ENCODE assay signal across 18 cellular contexts in genomic region chr12:54010053-54010971, GRCh38. TPM values are rescaled to one million over a fixed set of nuclear protein-coding genes. Genes with fewer than 3 reads are reported as not detected.
DNase-seq lines count a peak whose midpoint lies in the region; ATAC-seq and TF ChIP-seq lines count a peak whose summit lies in the region.
"Had no signal": no experiment of that assay in that cellular context is flagged by ENCODE, and none has a peak within 500 bp of the region (broad histone marks: within the 10 kb centered on the region; RNA-seq: fewer than 3 reads in every experiment).

No MANE protein-coding gene starts in this region.

- H3K4me3 Mint-ChIP-seq in activated naive CD4-positive, alpha-beta T cell treated with anti-CD3 and anti-CD28 coated beads, Interleukin-2, amount 50 U/mL, for 24 hours: peak overlapping the region; percentile 53
- peak overlapping the region; percentile 58 for H3K4me3 Mint-ChIP-seq in activated T-helper 17 cell treated with anti-CD3 and anti-CD28 coated beads, Interleukin-2, amount 50 U/mL, for 72 hours
- H3K4me3 Mint-ChIP-seq in type B pancreatic cell: peak overlapping the region; percentile 86

- no peak for TF ChIP-seq CTCF in type B pancreatic cell (conservative IDR thresholded peaks at IDR 0.05)
- no peak for TF ChIP-seq CTCF in left lung (IDR thresholded peaks at IDR 0.05)

- H3K9me3 ChIP-seq in mesodermal cell (ENCODE audit: control insufficient read depth, low read length) (no peaks in the 10 kb centered on the region), left lung (no peaks in the 10 kb centered on the region)
- H3K9me3 ChIP-seq: heart right ventricle, lower lobe of right lung had no signal

- H3K36me3 Mint-ChIP-seq in activated naive CD4-positive, alpha-beta T cell treated with anti-CD3 and anti-CD28 coated beads, Interleukin-2, amount 50 U/mL, for 24 hours: no peaks in the 10 kb centered on the region
- H3K36me3 Mint-ChIP-seq in activated naive CD4-positive, alpha-beta T cell treated with anti-CD3 and anti-CD28 coated beads, Interleukin-2, amount 50 U/mL, for 72 hours: peaks cover 5 to 7% of the 10 kb centered on the region in 2 donors
- H3K36me3 Mint-ChIP-seq in activated T-helper 17 cell treated with anti-CD3 and anti-CD28 coated beads, Interleukin-2, amount 50 U/mL, for 72 hours (ENCODE audit: low read depth): peaks cover 7% of the 10 kb centered on the region
- H3K36me3 Mint-ChIP-seq in type B pancreatic cell: no peaks in the 10 kb centered on the region

- H3K27me3 ChIP-seq in left lung: peaks cover 89 to 98% of the 10 kb centered on the region in 2 donors

- H3K4me3 ChIP-seq in mesodermal cell (ENCODE audit: extremely low read depth, insufficient read depth, low read length, poor library complexity, severe bottlenecking) (peak overlapping the region; percentile 30), left lung (no peak overlapping the region)
- H3K4me3 ChIP-seq: cardiac muscle cell had no signal

- no peaks in the 10 kb centered on the region for H3K9me3 Mint-ChIP-seq in activated naive CD4-positive, alpha-beta T cell treated with anti-CD3 and anti-CD28 coated beads, Interleukin-2, amount 50 U/mL, for 24 hours
- no peaks in the 10 kb centered on the region for H3K9me3 Mint-ChIP-seq in activated naive CD4-positive, alpha-beta T cell treated with anti-CD3 and anti-CD28 coated beads, Interleukin-2, amount 50 U/mL, for 72 hours
- no peaks in the 10 kb centered on the region for H3K9me3 Mint-ChIP-seq in activated T-helper 17 cell treated with anti-CD3 and anti-CD28 coated beads, Interleukin-2, amount 50 U/mL, for 72 hours
- no peaks in the 10 kb centered on the region for H3K9me3 Mint-ChIP-seq in type B pancreatic cell
- H3K9me3 Mint-ChIP-seq: activated T-helper 2 cell treated with anti-CD3 and anti-CD28 coated beads, Interferon-gamma antibody, Interleukin-2, Interleukin-4, amounts not matched to agents 10 μg/mL and 5 μg/mL and 100 μg/mL, durations not matched to agents 14 hours and 24 hours and 36 hours had no signal

- no peak for ATAC-seq in activated naive CD4-positive, alpha-beta T cell treated with anti-CD3 and anti-CD28 coated beads, Interleukin-2, amount 50 U/mL, for 72 hours
- no peak for ATAC-seq in activated T-helper 17 cell treated with anti-CD3 and anti-CD28 coated beads, Interleukin-2, amount 50 U/mL, for 72 hours (replicated peaks)
- no peak for ATAC-seq in left lung
- ATAC-seq: lower lobe of right lung had no signal

- 14 to 15% methylated on average over 6 to 7 of the region's 10 CpGs for WGBS in mesodermal cell (ENCODE audit: insufficient coverage in 2 of 2), 2 experiments

- H3K27ac ChIP-seq in mesodermal cell (ENCODE audit: low read depth, low read length, severe bottlenecking) (peak overlapping the region; percentile 23), left lung (no peak overlapping the region)
- H3K27ac ChIP-seq: cardiac muscle cell, heart right ventricle, lower lobe of right lung had no signal

- H3K36me3 ChIP-seq in mesodermal cell (ENCODE audit: control insufficient read depth, insufficient read depth, low read length) (no peaks in the 10 kb centered on the region), left lung (no peaks in the 10 kb centered on the region)
- H3K36me3 ChIP-seq: cardiac muscle cell, heart right ventricle, lower lobe of right lung had no signal

- H3K4me1 ChIP-seq in mesodermal cell (ENCODE audit: control insufficient read depth, insufficient read depth, low read length, poor library complexity, severe bottlenecking) (peaks cover 9% of the 10 kb centered on the region), left lung (peaks cover 6 to 33% of the 10 kb centered on the region in 2 donors)

- peaks cover 46% of the 10 kb centered on the region for H3K4me1 Mint-ChIP-seq in activated naive CD4-positive, alpha-beta T cell treated with anti-CD3 and anti-CD28 coated beads, Interleukin-2, amount 50 U/mL, for 24 hours
- peaks cover 13% of the 10 kb centered on the region for H3K4me1 Mint-ChIP-seq in activated T-helper 17 cell treated with anti-CD3 and anti-CD28 coated beads, Interleukin-2, amount 50 U/mL, for 72 hours
- peaks cover 19% of the 10 kb centered on the region for H3K4me1 Mint-ChIP-seq in type B pancreatic cell (ENCODE audit: unreplicated experiment)

- no peak for DNase-seq in activated naive CD4-positive, alpha-beta T cell treated with anti-CD3 and anti-CD28 coated beads, Interleukin-2, amount 50 U/mL, for 72 hours (ENCODE audit: low spot score in 2 of 2)
- no peak for DNase-seq in type B pancreatic cell (ENCODE audit: extremely low spot score, unreplicated experiment)
- no peak for DNase-seq in ACHN
- DNase-seq in left lung: no peak
- DNase-seq in stimulated activated CD4-positive, alpha-beta T cell treated with anti-CD3 and anti-CD28 coated beads, Interleukin-4, amount 100 ng/mL, for 24 hours: no peak
- DNase-seq: activated CD4-positive, alpha-beta T cell treated with anti-CD3 and anti-CD28 coated beads, Interleukin-2, amount 50 U/mL, for 1 hour; heart right ventricle; lower lobe of right lung; NCI-H2171 had no signal

- in situ Hi-C loops in ACHN (cut with HindIII; ENCODE audit: low pct_ligation_motif_present, low pct_unique_long_range_greater_than_20kb, low sequenced_read_pairs): no loop called here

- H3K27me3 Mint-ChIP-seq in activated naive CD4-positive, alpha-beta T cell treated with anti-CD3 and anti-CD28 coated beads, Interleukin-2, amount 50 U/mL, for 24 hours: peaks cover 73% of the 10 kb centered on the region
- H3K27me3 Mint-ChIP-seq in activated T-helper 17 cell treated with anti-CD3 and anti-CD28 coated beads, Interleukin-2, amount 50 U/mL, for 72 hours: peaks cover 79% of the 10 kb centered on the region
- H3K27me3 Mint-ChIP-seq in type B pancreatic cell: peaks cover 99% of the 10 kb centered on the region

- intact Hi-C loops in left lung (cut with DNase I): loop anchor here in 1 of 2 donors (5.0 kb wide), 1 partner anchor 182 kb away; no protein-coding TSS in a partner anchor

- H3K27ac Mint-ChIP-seq in activated naive CD4-positive, alpha-beta T cell treated with anti-CD3 and anti-CD28 coated beads, Interleukin-2, amount 50 U/mL, for 24 hours: no peak overlapping the region
- no peak overlapping the region for H3K27ac Mint-ChIP-seq in activated naive CD4-positive, alpha-beta T cell treated with anti-CD3 and anti-CD28 coated beads, Interleukin-2, amount 50 U/mL, for 72 hours
- no peak overlapping the region for H3K27ac Mint-ChIP-seq in activated T-helper 17 cell treated with anti-CD3 and anti-CD28 coated beads, Interleukin-2, amount 50 U/mL, for 72 hours
- peak overlapping the region; percentile 46 for H3K27ac Mint-ChIP-seq in type B pancreatic cell
- H3K27ac Mint-ChIP-seq: activated T-helper 2 cell treated with anti-CD3 and anti-CD28 coated beads, Interferon-gamma antibody, Interleukin-2, Interleukin-4, amounts not matched to agents 10 μg/mL and 5 μg/mL and 100 μg/mL, durations not matched to agents 14 hours and 24 hours and 36 hours had no signal

RNA-seq across cellular contexts. Expression of gene HOXC8, which starts 1.5 kb away (rescaled TPM):
- total RNA-seq in activated naive CD4-positive, alpha-beta T cell treated with anti-CD3 and anti-CD28 coated beads, Interleukin-2, amount 50 U/mL, for 72 hours: not detected
- not detected for total RNA-seq in activated T-helper 17 cell treated with anti-CD3 and anti-CD28 coated beads, Interleukin-2, amount 50 U/mL, for 72 hours
- 4.0 TPM for polyA plus RNA-seq in mesodermal cell (2013, experiment 1 of 2)
- polyA plus RNA-seq in mesodermal cell (2013, experiment 2 of 2): 6.0 TPM
- 0.77 and 1.5 TPM in 2 replicates for total RNA-seq in type B pancreatic cell (ENCODE audit: low replicate concordance)
- total RNA-seq in left lung: under 1 TPM in 1 of 2 donors, not detected in 1; 0.12 TPM
- total RNA-seq: activated T-helper 2 cell treated with anti-CD3 and anti-CD28 coated beads, Interferon-gamma antibody, Interleukin-2, Interleukin-4, amounts not matched to agents 10 μg/mL and 5 μg/mL and 100 μg/mL, durations not matched to agents 14 hours and 24 hours and 36 hours; heart right ventricle; lower lobe of right lung; T-helper 1 cell treated with Interleukin-12 subunit alpha and Interleukin-12 subunit beta and Interleukin-4 antibody, amounts not matched to agents 30 ng/mL and 1 ng/mL, for 36 hours had no signal
- polyA plus RNA-seq: cardiac muscle cell, heart right ventricle had no signal

RNA-seq across cellular contexts. Expression of gene HOXC9, which starts 10.4 kb away (rescaled TPM):
- total RNA-seq in activated naive CD4-positive, alpha-beta T cell treated with anti-CD3 and anti-CD28 coated beads, Interleukin-2, amount 50 U/mL, for 72 hours: not detected
- total RNA-seq in activated T-helper 17 cell treated with anti-CD3 and anti-CD28 coated beads, Interleukin-2, amount 50 U/mL, for 72 hours: not detected
- 3.8 TPM for polyA plus RNA-seq in mesodermal cell (2013, experiment 1 of 2)
- polyA plus RNA-seq in mesodermal cell (2013, experiment 2 of 2): 3.3 TPM
- total RNA-seq in type B pancreatic cell (ENCODE audit: low replicate concordance) (0.27 and 0.36 TPM in 2 replicates), left lung (under 1 TPM in 1 of 2 donors, not detected in 1; 0.32 TPM)
- total RNA-seq: activated T-helper 2 cell treated with anti-CD3 and anti-CD28 coated beads, Interferon-gamma antibody, Interleukin-2, Interleukin-4, amounts not matched to agents 10 μg/mL and 5 μg/mL and 100 μg/mL, durations not matched to agents 14 hours and 24 hours and 36 hours; cardiac muscle cell; heart right ventricle; lower lobe of right lung; T-helper 1 cell treated with Interleukin-12 subunit alpha and Interleukin-12 subunit beta and Interleukin-4 antibody, amounts not matched to agents 30 ng/mL and 1 ng/mL, for 36 hours had no signal
- polyA plus RNA-seq: cardiac muscle cell, heart right ventricle had no signal

RNA-seq across cellular contexts. Expression of gene HOXC6, which starts 17.9 kb away (rescaled TPM):
- total RNA-seq in activated naive CD4-positive, alpha-beta T cell treated with anti-CD3 and anti-CD28 coated beads, Interleukin-2, amount 50 U/mL, for 72 hours: not detected
- total RNA-seq in activated T-helper 17 cell treated with anti-CD3 and anti-CD28 coated beads, Interleukin-2, amount 50 U/mL, for 72 hours: not detected
- 9.0 TPM for polyA plus RNA-seq in mesodermal cell (2013, experiment 1 of 2)
- 13.7 TPM for polyA plus RNA-seq in mesodermal cell (2013, experiment 2 of 2)
- 4.8 and 23.0 TPM in 2 replicates for total RNA-seq in type B pancreatic cell (ENCODE audit: low replicate concordance)
- under 1 TPM; 0.93 to 0.97 TPM for total RNA-seq in left lung
- total RNA-seq: activated T-helper 2 cell treated with anti-CD3 and anti-CD28 coated beads, Interferon-gamma antibody, Interleukin-2, Interleukin-4, amounts not matched to agents 10 μg/mL and 5 μg/mL and 100 μg/mL, durations not matched to agents 14 hours and 24 hours and 36 hours; cardiac muscle cell; T-helper 1 cell treated with Interleukin-12 subunit alpha and Interleukin-12 subunit beta and Interleukin-4 antibody, amounts not matched to agents 30 ng/mL and 1 ng/mL, for 36 hours had no signal
- polyA plus RNA-seq: cardiac muscle cell had no signal

RNA-seq across cellular contexts. Expression of gene HOXC5, which starts 22.5 kb away (rescaled TPM):
- not detected for total RNA-seq in activated naive CD4-positive, alpha-beta T cell treated with anti-CD3 and anti-CD28 coated beads, Interleukin-2, amount 50 U/mL, for 72 hours
- total RNA-seq in activated T-helper 17 cell treated with anti-CD3 and anti-CD28 coated beads, Interleukin-2, amount 50 U/mL, for 72 hours: not detected
- 0.33 TPM for polyA plus RNA-seq in mesodermal cell (2013, experiment 1 of 2)
- 0.30 TPM for polyA plus RNA-seq in mesodermal cell (2013, experiment 2 of 2)
- total RNA-seq in type B pancreatic cell (ENCODE audit: low replicate concordance) (1.9 and 56.9 TPM in 2 replicates), left lung (under 1 TPM; 0.18 to 0.32 TPM)
- total RNA-seq: activated T-helper 2 cell treated with anti-CD3 and anti-CD28 coated beads, Interferon-gamma antibody, Interleukin-2, Interleukin-4, amounts not matched to agents 10 μg/mL and 5 μg/mL and 100 μg/mL, durations not matched to agents 14 hours and 24 hours and 36 hours; cardiac muscle cell; endothelial cell of umbilical vein; heart right ventricle; lower lobe of right lung; T-helper 1 cell treated with Interleukin-12 subunit alpha and Interleukin-12 subunit beta and Interleukin-4 antibody, amounts not matched to agents 30 ng/mL and 1 ng/mL, for 36 hours had no signal
- polyA plus RNA-seq: BJ, cardiac muscle cell, endothelial cell of umbilical vein had no signal

RNA-seq across cellular contexts. Expression of gene HOXC10, which starts 25.4 kb away (rescaled TPM):
- not detected for total RNA-seq in activated naive CD4-positive, alpha-beta T cell treated with anti-CD3 and anti-CD28 coated beads, Interleukin-2, amount 50 U/mL, for 72 hours
- total RNA-seq in activated T-helper 17 cell treated with anti-CD3 and anti-CD28 coated beads, Interleukin-2, amount 50 U/mL, for 72 hours: not detected
- polyA plus RNA-seq in mesodermal cell (2013, experiment 1 of 2): 2.2 TPM
- 2.2 TPM for polyA plus RNA-seq in mesodermal cell (2013, experiment 2 of 2)
- not detected in 2 replicates for total RNA-seq in type B pancreatic cell (ENCODE audit: low replicate concordance)
- not detected for total RNA-seq in left lung
- total RNA-seq: activated T-helper 2 cell treated with anti-CD3 and anti-CD28 coated beads, Interferon-gamma antibody, Interleukin-2, Interleukin-4, amounts not matched to agents 10 μg/mL and 5 μg/mL and 100 μg/mL, durations not matched to agents 14 hours and 24 hours and 36 hours; cardiac muscle cell; endothelial cell of umbilical vein; heart right ventricle; lower lobe of right lung; omental fat pad; T-helper 1 cell treated with Interleukin-12 subunit alpha and Interleukin-12 subunit beta and Interleukin-4 antibody, amounts not matched to agents 30 ng/mL and 1 ng/mL, for 36 hours had no signal
- polyA plus RNA-seq: cardiac muscle cell, heart right ventricle had no signal
